9 cellular contexts compared by ENCODE assay signal in the genomic region with DNA sequence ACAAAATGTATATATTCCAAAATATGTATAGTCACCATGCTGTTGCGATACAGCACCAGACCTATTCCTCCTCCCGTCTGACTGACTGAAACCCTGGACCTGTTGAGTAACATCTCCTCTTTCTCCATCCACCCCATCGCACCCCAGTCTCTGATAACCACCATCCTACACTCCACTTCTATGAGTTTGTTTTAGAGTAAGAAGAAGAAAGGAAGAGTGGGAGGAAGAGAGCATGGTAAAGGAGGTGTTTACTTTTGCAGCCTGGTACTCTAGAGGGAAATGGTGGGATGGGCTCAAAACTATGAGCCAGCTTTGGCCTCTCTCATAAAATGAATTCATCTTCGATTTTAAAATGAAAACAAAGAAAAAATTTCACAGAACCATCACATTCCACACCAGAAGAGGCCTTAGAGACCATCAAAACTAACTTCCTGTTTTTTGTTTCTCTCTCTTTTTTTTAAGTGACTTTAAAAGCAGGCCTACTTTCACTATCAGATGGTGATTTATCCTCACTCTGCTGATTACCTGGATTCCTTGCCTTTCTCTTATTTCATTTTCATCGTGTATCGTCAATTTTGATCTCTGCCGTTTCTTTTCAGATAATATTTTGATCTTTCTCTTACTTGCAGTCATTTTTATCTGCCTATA. TPM values are rescaled to one million over a fixed set of nuclear protein-coding genes. Genes with fewer than 3 reads are reported as not detected.
DNase-seq lines count a peak whose midpoint lies in the region; ATAC-seq and TF ChIP-seq lines count a peak whose summit lies in the region.
"Had no signal": no experiment of that assay in that cellular context is flagged by ENCODE, and none has a peak within 500 bp of the region (broad histone marks: within the 10 kb centered on the region; RNA-seq: fewer than 3 reads in every experiment).

No MANE protein-coding gene starts in this region.

- H3K27me3 Mint-ChIP-seq in activated T-cell treated with anti-CD3 and anti-CD28 coated beads, Interleukin-2, amount 50 U/mL, for 4 hours (ENCODE audit: low read depth) = no peaks in the 10 kb centered on the region
- no peaks in the 10 kb centered on the region for H3K27me3 Mint-ChIP-seq in stimulated activated naive B cell treated with anti-CD40 and anti-IgM and Interleukin-4, amounts not matched to agents 10 μg/mL and 1 μg/mL and 100 μg/mL, for 72 hours

- H3K36me3 ChIP-seq in SU-DHL-6 (ENCODE audit: low read length) = no peaks in the 10 kb centered on the region

- H3K79me2 ChIP-seq in SU-DHL-6 (ENCODE audit: insufficient read depth, low read length) = no peaks in the 10 kb centered on the region

- H3F3A ChIP-seq in SU-DHL-6 (ENCODE audit: insufficient read depth) = no peaks in the 10 kb centered on the region

- no peaks in the 10 kb centered on the region for H3K9me2 ChIP-seq in SU-DHL-6 (replicated peaks; ENCODE audit: insufficient read depth, low read length)

- H3K36me3 Mint-ChIP-seq in activated T-cell treated with anti-CD3 and anti-CD28 coated beads, Interleukin-2, amount 50 U/mL, for 4 hours (ENCODE audit: insufficient read depth) = peaks cover 6% of the 10 kb centered on the region
- H3K36me3 Mint-ChIP-seq in stimulated activated naive B cell treated with anti-CD40 and anti-IgM and Interleukin-4, amounts not matched to agents 10 μg/mL and 1 μg/mL and 100 μg/mL, for 72 hours = peaks cover 5 to 8% of the 10 kb centered on the region in 2 donors

- H3K4me2 ChIP-seq in SU-DHL-6 (ENCODE audit: low read depth, low read length, poor library complexity, severe bottlenecking) = no peak overlapping the region

- H2AFZ ChIP-seq in SU-DHL-6 (ENCODE audit: low read depth, low read length, severe bottlenecking) = peak overlapping the region; percentile 73

- ATAC-seq in activated T-cell treated with anti-CD3 and anti-CD28 coated beads, Interleukin-2, amount 50 U/mL, for 4 hours = peak; percentile 59 to 72
- peak; percentile 71 for ATAC-seq in HG03045 (IDR thresholded peaks at IDR 0.05; ENCODE audit: unreplicated experiment)
- peak; percentile 62 to 78 for ATAC-seq in stimulated activated naive B cell treated with anti-CD40 and anti-IgM and Interleukin-4, amounts not matched to agents 10 μg/mL and 1 μg/mL and 100 μg/mL, for 72 hours (replicated peaks)

- peaks cover 14% of the 10 kb centered on the region for H3K4me1 Mint-ChIP-seq in activated T-cell treated with anti-CD3 and anti-CD28 coated beads, Interleukin-2, amount 50 U/mL, for 4 hours (ENCODE audit: low read depth)
- H3K4me1 Mint-ChIP-seq in stimulated activated naive B cell treated with anti-CD40 and anti-IgM and Interleukin-4, amounts not matched to agents 10 μg/mL and 1 μg/mL and 100 μg/mL, for 72 hours = peaks cover 7 to 10% of the 10 kb centered on the region in 2 donors
- H3K4me1 Mint-ChIP-seq: neural crest cell had no signal

- H4K20me1 ChIP-seq in SU-DHL-6 (ENCODE audit: low read depth, low read length) = no peaks in the 10 kb centered on the region

- H3K27ac ChIP-seq in SU-DHL-6 (ENCODE audit: low read depth, low read length) = no peak overlapping the region

- H3K4me3 Mint-ChIP-seq in activated T-cell treated with anti-CD3 and anti-CD28 coated beads, Interleukin-2, amount 50 U/mL, for 4 hours = no peak overlapping the region
- H3K4me3 Mint-ChIP-seq in stimulated activated naive B cell treated with anti-CD40 and anti-IgM and Interleukin-4, amounts not matched to agents 10 μg/mL and 1 μg/mL and 100 μg/mL, for 72 hours = no peak overlapping the region

- TF ChIP-seq CTCF in SU-DHL-6 (IDR thresholded peaks at IDR 0.05; ENCODE audit: insufficient read depth, low read length, poor library complexity, severe bottlenecking) = no peak

- no peaks in the 10 kb centered on the region for H3K9me3 Mint-ChIP-seq in activated T-cell treated with anti-CD3 and anti-CD28 coated beads, Interleukin-2, amount 50 U/mL, for 4 hours
- peaks cover 2 to 4% of the 10 kb centered on the region in 2 donors for H3K9me3 Mint-ChIP-seq in stimulated activated naive B cell treated with anti-CD40 and anti-IgM and Interleukin-4, amounts not matched to agents 10 μg/mL and 1 μg/mL and 100 μg/mL, for 72 hours
- H3K9me3 Mint-ChIP-seq: neural crest cell had no signal

- peak overlapping the region; percentile 66 for H3K27ac Mint-ChIP-seq in stimulated activated naive B cell treated with anti-CD40 and anti-IgM and Interleukin-4, amounts not matched to agents 10 μg/mL and 1 μg/mL and 100 μg/mL, for 72 hours

- no peak overlapping the region for H3K4me3 ChIP-seq in SU-DHL-6 (ENCODE audit: insufficient read depth, low read length, poor library complexity, severe bottlenecking)

- H3K27me3 ChIP-seq in SU-DHL-6 (ENCODE audit: low read length) = no peaks in the 10 kb centered on the region

- H3K9ac ChIP-seq in SU-DHL-6 (ENCODE audit: low read length) = no peak overlapping the region

- H3K9me3 ChIP-seq in SU-DHL-6 (ENCODE audit: insufficient read depth, low read length) = no peaks in the 10 kb centered on the region

- DNase-seq in activated T-cell treated with anti-CD3 and anti-CD28 coated beads, Interleukin-2, amount 50 U/mL, for 4 hours = no peak
- DNase-seq in activated T-cell treated with anti-CD3 and anti-CD28 coated beads for 4 hours = no peak
- no peak for DNase-seq in stimulated activated naive B cell treated with anti-CD40 and anti-IgM and Interleukin-4, amounts not matched to agents 10 μg/mL and 1 μg/mL and 100 μg/mL, for 72 hours
- DNase-seq in stimulated activated CD4-positive, alpha-beta T cell treated with anti-CD3 and anti-CD28 coated beads, Interleukin-4, amount 100 ng/mL, for 4 hours = no peak
- no peak for DNase-seq in HCEC 1CT
- DNase-seq in activated gamma-delta T cell (lab: John Stamatoyannopoulos, UW) = no peak

RNA-seq across cellular contexts. Expression of a gene that starts 16.8 kb away (rescaled TPM):
- 1 to 10 TPM; 5.2 to 5.6 (median 5.5) TPM for total RNA-seq in activated T-cell treated with anti-CD3 and anti-CD28 coated beads, Interleukin-2, amount 50 U/mL, for 4 hours
